ENCODE assay signal across 1 cellular context in genomic region chr19:55080121-55080914, GRCh38.
TF ChIP-seq lines count a peak whose summit lies in the region.

No MANE protein-coding gene starts in this region.

TF ChIP-seq in WTC11, 78 proteins besides CTCF, POLR2A, EP300 and RAD21 (continued from another document and continues in another):
- no peak for TF ChIP-seq AFF4 (CRISPR knock-in tag; IDR thresholded peaks at IDR 0.05; ENCODE audit: borderline replicate concordance)
- TF ChIP-seq OVOL2 (CRISPR knock-in tag; IDR thresholded peaks at IDR 0.05; ENCODE audit: borderline replicate concordance): no peak
- TF ChIP-seq SMAD3 (CRISPR knock-in tag; IDR thresholded peaks at IDR 0.05; ENCODE audit: borderline replicate concordance): no peak
- no peak for TF ChIP-seq CREM (CRISPR knock-in tag; IDR thresholded peaks at IDR 0.05)
- no peak for TF ChIP-seq PREB (CRISPR knock-in tag; IDR thresholded peaks at IDR 0.05; ENCODE audit: borderline replicate concordance)
- peak; percentile 12; the same call in 1 of the 2 replicates for TF ChIP-seq MAX (CRISPR knock-in tag; IDR thresholded peaks at IDR 0.05)
- TF ChIP-seq ZNF263 (CRISPR knock-in tag; IDR thresholded peaks at IDR 0.05; ENCODE audit: low read depth): no peak
- TF ChIP-seq CBFB (CRISPR knock-in tag; IDR thresholded peaks at IDR 0.05; ENCODE audit: low read depth): no peak
- TF ChIP-seq ZNF423 (CRISPR knock-in tag; IDR thresholded peaks at IDR 0.05): no peak
- no peak for TF ChIP-seq HMGXB4 (CRISPR knock-in tag; IDR thresholded peaks at IDR 0.05)
- 0 out of 2 replicates have a peak, but pooled peaks have one; percentile 21 for TF ChIP-seq ARID4B (CRISPR knock-in tag; IDR thresholded peaks at IDR 0.05; ENCODE audit: borderline replicate concordance)
- no peak for TF ChIP-seq JAZF1 (CRISPR knock-in tag; IDR thresholded peaks at IDR 0.05)
- no peak for TF ChIP-seq ZNF532 (CRISPR knock-in tag; IDR thresholded peaks at IDR 0.05; ENCODE audit: borderline replicate concordance)
- TF ChIP-seq ZMAT4 (CRISPR knock-in tag; IDR thresholded peaks at IDR 0.05): no peak
- no peak for TF ChIP-seq ZNF219 (CRISPR knock-in tag; IDR thresholded peaks at IDR 0.05; ENCODE audit: borderline replicate concordance)
- TF ChIP-seq EMX1 (CRISPR knock-in tag; IDR thresholded peaks at IDR 0.05): no peak
- no peak for TF ChIP-seq ATF2 (CRISPR knock-in tag; IDR thresholded peaks at IDR 0.05; ENCODE audit: borderline replicate concordance, low read depth)
- no peak for TF ChIP-seq TP53 (CRISPR knock-in tag; IDR thresholded peaks at IDR 0.05)
- no peak for TF ChIP-seq ZNF425 (CRISPR knock-in tag; conservative IDR thresholded peaks at IDR 0.05)
- TF ChIP-seq NFE2L1 (CRISPR knock-in tag; IDR thresholded peaks at IDR 0.05): no peak; the same call in 1 of the 2 replicates
- no peak for TF ChIP-seq MYBL2 (CRISPR knock-in tag; IDR thresholded peaks at IDR 0.05)
- TF ChIP-seq KAT7 (CRISPR knock-in tag; IDR thresholded peaks at IDR 0.05; ENCODE audit: borderline replicate concordance): no peak
- 0 out of 2 replicates have a peak, but pooled peaks have one; percentile 61 for TF ChIP-seq FOXP4 (CRISPR knock-in tag; IDR thresholded peaks at IDR 0.05)
- TF ChIP-seq E2F4 (CRISPR knock-in tag; IDR thresholded peaks at IDR 0.05; ENCODE audit: borderline replicate concordance, low read depth): no peak
- no peak for TF ChIP-seq SMAD4 (CRISPR knock-in tag; IDR thresholded peaks at IDR 0.05)
- TF ChIP-seq FOXJ3 (CRISPR knock-in tag; IDR thresholded peaks at IDR 0.05; ENCODE audit: borderline replicate concordance): no peak
